In genomic region chr1:11648732-11649158, GRCh38 we compare ENCODE assay signal across 9 cellular contexts. TPM values are rescaled to one million over a fixed set of nuclear protein-coding genes. Genes with fewer than 3 reads are reported as not detected.
A peak's percentile ranks its signal among the peaks of the same experiment; 100 is the strongest.
DNase-seq lines count a peak whose midpoint lies in the region; ATAC-seq and TF ChIP-seq lines count a peak whose summit lies in the region.
"Had no signal": no experiment of that assay in that cellular context is flagged by ENCODE, and none has a peak within 500 bp of the region (broad histone marks: within the 10 kb centered on the region; RNA-seq: fewer than 3 reads in every experiment).

No MANE protein-coding gene starts in this region.

- TF ChIP-seq EP300 in esophagus muscularis mucosa (IDR thresholded peaks at IDR 0.05), result no peak

- no peaks in the 10 kb centered on the region for H3K27me3 ChIP-seq in GM23248 (replicated peaks; ENCODE audit: insufficient read depth)
- H3K27me3 ChIP-seq in esophagus muscularis mucosa, result peaks cover 0 to 55% (median 9%) of the 10 kb centered on the region in 4 donors

- H3K9me3 ChIP-seq in GM23248 (ENCODE audit: low read depth) (no peaks in the 10 kb centered on the region), esophagus muscularis mucosa (no peaks in the 10 kb centered on the region)

- peaks cover 2% of the 10 kb centered on the region for H3K27me3 Mint-ChIP-seq in activated CD8-positive, alpha-beta T cell treated with anti-CD3 and anti-CD28 coated beads, Interleukin-2, amount 10 ng/mL, durations not matched to agents 7 days and 5 days (ENCODE audit: low read depth)

- POLR2A ChIA-PET in activated CD8-positive, alpha-beta T cell treated with anti-CD3 and anti-CD28 coated beads, Interleukin-2, amount 10 ng/mL, durations not matched to agents 7 days and 5 days (lab: Charles Lee), result interaction anchor here (1.6 kb wide), 1 partner anchor 15 kb away, joined by 7 read pairs; the partner anchor contains the start of gene FBXO6

- H3K27ac Mint-ChIP-seq in activated CD8-positive, alpha-beta T cell treated with anti-CD3 and anti-CD28 coated beads, Interleukin-2, amount 10 ng/mL, durations not matched to agents 7 days and 5 days, result no peak overlapping the region

- no peaks in the 10 kb centered on the region for H4K20me1 ChIP-seq in GM23248 (ENCODE audit: insufficient read depth)

- no peak for TF ChIP-seq CTCF in esophagus muscularis mucosa (IDR thresholded peaks at IDR 0.05)

- no peak overlapping the region for H2AFZ ChIP-seq in GM23248

- peaks cover 27% of the 10 kb centered on the region for H3K4me1 Mint-ChIP-seq in activated CD8-positive, alpha-beta T cell treated with anti-CD3 and anti-CD28 coated beads, Interleukin-2, amount 10 ng/mL, durations not matched to agents 7 days and 5 days (ENCODE audit: low read depth)

- H3K4me2 ChIP-seq in GM23248 (ENCODE audit: unreplicated experiment), result no peak overlapping the region

- H3K36me3 ChIP-seq in GM23248 (ENCODE audit: low read depth) (no peaks in the 10 kb centered on the region), esophagus muscularis mucosa (no peaks in the 10 kb centered on the region)

- no peak overlapping the region for H3K9ac ChIP-seq in GM23248

- no peaks in the 10 kb centered on the region for H3K9me3 Mint-ChIP-seq in activated CD8-positive, alpha-beta T cell treated with anti-CD3 and anti-CD28 coated beads, Interleukin-2, amount 10 ng/mL, durations not matched to agents 7 days and 5 days (ENCODE audit: insufficient read depth)

- H3K9me2 ChIP-seq in GM23248 (ENCODE audit: insufficient read depth), result no peaks in the 10 kb centered on the region

- in situ Hi-C loops in GM23248 (cut with MboI), result no loop called here

- TF ChIP-seq POLR2A in esophagus muscularis mucosa (IDR thresholded peaks at IDR 0.05; ENCODE audit: low read depth), result no peak

- no peak overlapping the region for H3K4me3 ChIP-seq in GM23248
- peak overlapping the region in 3 of 4 donors; percentile 5 to 27 (median 15) for H3K4me3 ChIP-seq in esophagus muscularis mucosa

- intact Hi-C loops in esophagus muscularis mucosa (cut with DNase I), result no loop called here
- intact Hi-C loops in sciatic nerve (cut with DNase I), result no loop called here

- H3K36me3 Mint-ChIP-seq in activated CD8-positive, alpha-beta T cell treated with anti-CD3 and anti-CD28 coated beads, Interleukin-2, amount 10 ng/mL, durations not matched to agents 7 days and 5 days (ENCODE audit: low read depth), result no peaks in the 10 kb centered on the region

- H3K79me2 ChIP-seq in GM23248 (ENCODE audit: insufficient read depth), result no peaks in the 10 kb centered on the region

- CTCF ChIA-PET in activated CD8-positive, alpha-beta T cell treated with anti-CD3 and anti-CD28 coated beads, Interleukin-2, amount 10 ng/mL, durations not matched to agents 7 days and 5 days (lab: Charles Lee), result interaction anchor here (3.3 to 8.6 kb wide), 2 partner anchors 71 to 611 kb away, joined by 55 to 84 read pairs; no protein-coding TSS in a partner anchor

- ATAC-seq in activated CD8-positive, alpha-beta T cell treated with anti-CD3 and anti-CD28 coated beads, Interleukin-2, amount 10 ng/mL, durations not matched to agents 7 days and 5 days, result peak; percentile 17
- ATAC-seq in sciatic nerve (peak; percentile 41), GM21576 (IDR thresholded peaks at IDR 0.05; ENCODE audit: unreplicated experiment) (no peak), GM18498 (IDR thresholded peaks at IDR 0.05; ENCODE audit: unreplicated experiment) (no peak), HG03521 (IDR thresholded peaks at IDR 0.05; ENCODE audit: unreplicated experiment) (no peak)

- peak overlapping the region; percentile 31 for H3K4me3 Mint-ChIP-seq in activated CD8-positive, alpha-beta T cell treated with anti-CD3 and anti-CD28 coated beads, Interleukin-2, amount 10 ng/mL, durations not matched to agents 7 days and 5 days

- DNase-seq in GM23248, result peak; percentile 44
- DNase-seq in activated CD8-positive, alpha-beta T cell treated with anti-CD3 and anti-CD28 coated beads, Interleukin-2, amount 10 ng/mL, durations not matched to agents 7 days and 5 days, result peak; percentile 49
- no peak for DNase-seq in esophagus muscularis mucosa (ENCODE audit: extremely low spot score)
- DNase-seq in sciatic nerve (ENCODE audit: low spot score), result no peak
- no peak for DNase-seq in putamen (ENCODE audit: low spot score)
- DNase-seq: mesenchymal stem cell had no signal

- no peaks in the 10 kb centered on the region for H3K4me1 ChIP-seq in GM23248 (ENCODE audit: insufficient read depth)
- peaks cover 27 to 43% (median 38%) of the 10 kb centered on the region in 4 donors for H3K4me1 ChIP-seq in esophagus muscularis mucosa

- 26 to 37% methylated on average over 17 to 28 of the region's 30 CpGs for WGBS in GM23248 (ENCODE audit: low coverage in 1 of 2, low lambda C conversion rate in 2 of 2, missing lambda C conversion rate in 2 of 2), 2 experiments
- WGBS in esophagus muscularis mucosa, result 10% methylated on average over 2 of the region's 30 CpGs

- no peaks in the 10 kb centered on the region for H3F3A ChIP-seq in GM23248 (ENCODE audit: insufficient read depth)

- no peak overlapping the region for H3K27ac ChIP-seq in GM23248
- no peak overlapping the region for H3K27ac ChIP-seq in esophagus muscularis mucosa (replicated peaks in 1 of 4)

RNA-seq across cellular contexts. Expression of gene FBXO2, which starts 5.5 kb away (rescaled TPM):
- total RNA-seq in GM23248 (2014; rRNA removed; shearing (Covaris generic)), result 1.1 and 3.7 TPM in 2 replicates
- 0.32 and 0.54 TPM in 2 replicates for polyA plus RNA-seq in GM23248 (2016; fragmentation: Nextera tagmentation; extraction: Ambion mirVana)
- total RNA-seq in activated CD8-positive, alpha-beta T cell treated with anti-CD3 and anti-CD28 coated beads, Interleukin-2, amount 10 ng/mL, durations not matched to agents 7 days and 5 days, result 1 to 10 TPM; 5.6 to 6.0 TPM
- 10 to 100 TPM in 2 of 4 donors, 1 to 10 TPM in 2; 3.1 to 12.0 (median 8.3) TPM for total RNA-seq in esophagus muscularis mucosa
- total RNA-seq in sciatic nerve, result 24.7 TPM

RNA-seq across cellular contexts. Expression of gene FBXO44, which starts 5.9 kb away (rescaled TPM):
- 16.6 and 20.6 TPM in 2 replicates for total RNA-seq in GM23248 (2014; rRNA removed; shearing (Covaris generic))
- polyA plus RNA-seq in GM23248 (2016; fragmentation: Nextera tagmentation; extraction: Ambion mirVana), result 17.8 and 19.4 TPM in 2 replicates
- total RNA-seq in activated CD8-positive, alpha-beta T cell treated with anti-CD3 and anti-CD28 coated beads, Interleukin-2, amount 10 ng/mL, durations not matched to agents 7 days and 5 days, result 10 to 100 TPM; 39.7 to 42.3 TPM
- total RNA-seq in esophagus muscularis mucosa (10 to 100 TPM; 13.3 to 19.8 (median 16.1) TPM), sciatic nerve (37.1 TPM)

RNA-seq across cellular contexts. Expression of gene FBXO6, which starts 15.3 kb away (rescaled TPM):
- 9.4 and 10.9 TPM in 2 replicates for total RNA-seq in GM23248 (2014; rRNA removed; shearing (Covaris generic))
- polyA plus RNA-seq in GM23248 (2016; fragmentation: Nextera tagmentation; extraction: Ambion mirVana), result 11.8 TPM in 2 replicates
- total RNA-seq in activated CD8-positive, alpha-beta T cell treated with anti-CD3 and anti-CD28 coated beads, Interleukin-2, amount 10 ng/mL, durations not matched to agents 7 days and 5 days, result 10 to 100 TPM; 61.6 to 62.2 TPM
- 10 to 100 TPM; 12.9 to 21.9 (median 15.2) TPM for total RNA-seq in esophagus muscularis mucosa
- total RNA-seq in sciatic nerve, result 6.6 TPM

RNA-seq across cellular contexts. Expression of gene MAD2L2, which starts 32.2 kb away (rescaled TPM):
- total RNA-seq in GM23248 (2014; rRNA removed; shearing (Covaris generic)), result 54.5 and 61.2 TPM in 2 replicates
- 67.8 and 70.6 TPM in 2 replicates for polyA plus RNA-seq in GM23248 (2016; fragmentation: Nextera tagmentation; extraction: Ambion mirVana)
- total RNA-seq in activated CD8-positive, alpha-beta T cell treated with anti-CD3 and anti-CD28 coated beads, Interleukin-2, amount 10 ng/mL, durations not matched to agents 7 days and 5 days, result 100 to 1,000 TPM; 127 to 129 TPM
- total RNA-seq in esophagus muscularis mucosa (10 to 100 TPM; 31.6 to 51.7 (median 42.4) TPM), sciatic nerve (22.0 TPM)

RNA-seq across cellular contexts. Expression of gene DRAXIN, which starts 42.8 kb away (rescaled TPM):
- total RNA-seq in GM23248 (2014; rRNA removed; shearing (Covaris generic)), result 0.11 TPM in 1 of 2 replicates, not detected in the other
- polyA plus RNA-seq in GM23248 (2016; fragmentation: Nextera tagmentation; extraction: Ambion mirVana), result 0.04 and 0.06 TPM in 2 replicates
- 1 to 10 TPM; 7.1 to 7.7 TPM for total RNA-seq in activated CD8-positive, alpha-beta T cell treated with anti-CD3 and anti-CD28 coated beads, Interleukin-2, amount 10 ng/mL, durations not matched to agents 7 days and 5 days
- total RNA-seq in esophagus muscularis mucosa (under 1 TPM in 2 of 4 donors, not detected in 2; under 0.01 to 0.06 TPM), sciatic nerve (not detected)

Comparison
In these comparisons a context has a peak if more than half of its experiments do, and no peak if none do; other contexts are left out.
1. DNase-seq: peak in GM23248 (single experiment) and activated CD8-positive, alpha-beta T cell treated with anti-CD3 and anti-CD28 coated beads, Interleukin-2, amount 10 ng/mL, durations not matched to agents 7 days and 5 days (single experiment); none in esophagus muscularis mucosa (single experiment), sciatic nerve (single experiment) and putamen (single experiment).
2. ATAC-seq: peak in activated CD8-positive, alpha-beta T cell treated with anti-CD3 and anti-CD28 coated beads, Interleukin-2, amount 10 ng/mL, durations not matched to agents 7 days and 5 days (single experiment) and sciatic nerve (single experiment); none in GM21576 (single experiment), GM18498 (single experiment) and HG03521 (single experiment).